ENCODE assay signal across 8 cellular contexts in genomic region chr6:15299430-15300131, GRCh38. TPM values are rescaled to one million over a fixed set of nuclear protein-coding genes. Genes with fewer than 3 reads are reported as not detected.
DNase-seq lines count a peak whose midpoint lies in the region; ATAC-seq, FAIRE-seq and TF ChIP-seq lines count a peak whose summit lies in the region.

No MANE protein-coding gene starts in this region.

- H3K79me2 ChIP-seq in HepG2 (ENCODE audit: insufficient read depth, low read length) = peaks cover 56% of the 10 kb centered on the region

- CTCF ChIA-PET in HepG2 (lab: Yijun Ruan, JAX; ENCODE audit: low intra/inter-chr PET ratio, low total read pairs) = no interaction called here

- no peaks in the 10 kb centered on the region for H3K9me3 ChIP-seq in HepG2 (ENCODE audit: low read length)

- H3K27me3 ChIP-seq in HepG2 (ENCODE audit: control insufficient read depth in 1 of 2, insufficient read depth in 2 of 2, low read length in 2 of 2) = no peaks in the 10 kb centered on the region

- intact Hi-C loops in HepG2 (cut with micrococcal nuclease; ENCODE audit: unreplicated experiment) = no loop called here

- peaks cover 48% of the 10 kb centered on the region for H3K4me1 ChIP-seq in HepG2 (ENCODE audit: insufficient read depth, low read length)

- in situ Hi-C loops in HepG2 (cut with HindIII; ENCODE audit: extremely low pct_ligation_motif_present, low pct_unique_long_range_greater_than_20kb) = no loop called here

- ATAC-seq in GM18498 (IDR thresholded peaks at IDR 0.05; ENCODE audit: unreplicated experiment) (peak; percentile 84), GM21737 (IDR thresholded peaks at IDR 0.05; ENCODE audit: unreplicated experiment) (peak; percentile 76), HepG2 (peak; percentile 62)

- no peak overlapping the region for H3K27ac ChIP-seq in HepG2 (ENCODE audit: extremely low read length, insufficient read depth, low read length)

- no peak overlapping the region for H3K9ac ChIP-seq in HepG2 (ENCODE audit: insufficient read depth, low read depth, low read length)

- H3K27ac Mint-ChIP-seq in osteocyte (ENCODE audit: unreplicated experiment) = no peak overlapping the region

- H3K27me3 Mint-ChIP-seq in osteocyte (ENCODE audit: unreplicated experiment) = no peaks in the 10 kb centered on the region

- no peaks in the 10 kb centered on the region for H3K36me3 Mint-ChIP-seq in osteocyte (ENCODE audit: unreplicated experiment)

- POLR2A ChIA-PET in HepG2 (lab: Yijun Ruan, JAX) = no interaction called here

- TF ChIP-seq CTCF in HepG2 (CRISPR knock-in tag; IDR thresholded peaks at IDR 0.05) = no peak
- TF ChIP-seq CTCF in osteocyte (IDR thresholded peaks at IDR 0.05) = no peak

- FAIRE-seq in HepG2 (lab: Jason Lieb, UNC) = no peak

- WGBS in HepG2 (ENCODE audit: low lambda C conversion rate) = 68% methylated on average over 8 of the region's 8 CpGs

- DNase-seq in HUDEP-2 (lab: John Stamatoyannopoulos, UW; ENCODE audit: unreplicated experiment in 76 of 76) (peak in 74 of 76 experiments; percentile 36 to 95 (median 82)), HepG2 (ENCODE audit: low spot score) (peak; percentile 60), osteocyte (ENCODE audit: extremely low spot score, unreplicated experiment) (no peak), NCI-H1930 (lab: John Stamatoyannopoulos, UW) (no peak), NCI-H1694 treated with DMSO at 0.1 percent for 48 hours (lab: John Stamatoyannopoulos, UW) (no peak)
- DNase-seq in activated CD8-positive, alpha-beta memory T cell treated with anti-CD3 and anti-CD28 coated beads, Interleukin-2, amount 50 U/mL, for 4 hours = peak; percentile 46

- BruUV-seq in HepG2 (replicated peaks; lab: Mats Ljungman, UMichigan) = no TSS peak

- H3K4me3 Mint-ChIP-seq in osteocyte (ENCODE audit: unreplicated experiment) = no peak overlapping the region

- peak overlapping the region; percentile 22 for H3K4me2 ChIP-seq in HepG2 (ENCODE audit: low read depth, low read length)

- no peak for TF ChIP-seq RAD21 in HepG2 (CRISPR knock-in tag; IDR thresholded peaks at IDR 0.05)

- H2AFZ ChIP-seq in HepG2 (ENCODE audit: low read length) = no peak overlapping the region

- 0 out of 2 replicates have a peak, but pooled peaks cover 2% of the 10 kb centered on the region for H4K20me1 ChIP-seq in HepG2 (ENCODE audit: insufficient read depth, low read length)

- no peak for TF ChIP-seq POLR2A in HepG2 (IDR thresholded peaks at IDR 0.05; ENCODE audit: insufficient read depth in 1 of 2, low read depth in 2 of 2, low read length in 2 of 2)

- no peak overlapping the region for H3K4me3 ChIP-seq in HepG2 (replicated peaks in 1 of 3; ENCODE audit: insufficient read depth in 1 of 3, low read depth in 2 of 3, low read length in 3 of 3)

- no peaks in the 10 kb centered on the region for H3K9me3 Mint-ChIP-seq in osteocyte (ENCODE audit: unreplicated experiment)

- no peaks in the 10 kb centered on the region for H3K36me3 ChIP-seq in HepG2 (replicated peaks in 1 of 2; ENCODE audit: control insufficient read depth in 1 of 2, insufficient read depth in 2 of 2, low read length in 2 of 2)

- H3K4me1 Mint-ChIP-seq in osteocyte (ENCODE audit: unreplicated experiment) = peaks cover 48% of the 10 kb centered on the region

- TF ChIP-seq EP300 in HepG2 (IDR thresholded peaks at IDR 0.05; ENCODE audit: low read depth in 2 of 2, low read length in 2 of 2) (no peak), HepG2 (CRISPR knock-in tag; IDR thresholded peaks at IDR 0.05; ENCODE audit: borderline replicate concordance) (no peak)

TF ChIP-seq in HepG2, 621 proteins besides CTCF, POLR2A, EP300 and RAD21 (continues in another document):
- TF ChIP-seq CEBPG (CRISPR knock-in tag; IDR thresholded peaks at IDR 0.05) (peak; percentile 80), NR2F6 (IDR thresholded peaks at IDR 0.05) (no peak), NR2F6 (CRISPR knock-in tag; IDR thresholded peaks at IDR 0.05) (0 out of 2 replicates have a peak, but pooled peaks have one; percentile 28), ADNP (CRISPR knock-in tag; IDR thresholded peaks at IDR 0.05) (no peak), FOSL2 (CRISPR knock-in tag; IDR thresholded peaks at IDR 0.05) (peak; percentile 81), ETV5 (CRISPR knock-in tag; IDR thresholded peaks at IDR 0.05; ENCODE audit: borderline replicate concordance) (peak; percentile 63; the same call in 1 of the 2 replicates), HOMEZ (CRISPR knock-in tag; IDR thresholded peaks at IDR 0.05; ENCODE audit: low read depth) (peak; percentile 56; the same call in 1 of the 2 replicates), FOXK2 (IDR thresholded peaks at IDR 0.05) (no peak), SNRNP70 (IDR thresholded peaks at IDR 0.05; ENCODE audit: low read depth, low read length) (no peak), JUNB (CRISPR knock-in tag; IDR thresholded peaks at IDR 0.05; ENCODE audit: borderline replicate concordance) (peak; percentile 38; the same call in 1 of the 2 replicates), HNF4G (IDR thresholded peaks at IDR 0.05; ENCODE audit: borderline replicate concordance, low read depth, low read length) (peak; percentile 37; the same call in 1 of the 2 replicates), HNF4G (CRISPR knock-in tag; IDR thresholded peaks at IDR 0.05; ENCODE audit: borderline replicate concordance, low read depth) (no peak), HNF4A (CRISPR knock-in tag; IDR thresholded peaks at IDR 0.05) (0 out of 2 replicates have a peak, but pooled peaks have one; percentile 16), ZNF180 (CRISPR knock-in tag; IDR thresholded peaks at IDR 0.05; ENCODE audit: borderline replicate concordance, low read depth) (no peak), ZBTB33 (CRISPR knock-in tag; IDR thresholded peaks at IDR 0.05) (peak; percentile 71; the same call in 1 of the 2 replicates), TEAD3 (CRISPR knock-in tag; optimal IDR thresholded peaks at IDR 0.05; ENCODE audit: borderline replicate concordance) (peak; percentile 25)

RNA-seq across cellular contexts. Expression of gene JARID2, which starts 53.7 kb away (rescaled TPM):
- 10.0 and 10.3 TPM in 2 replicates for total RNA-seq in HepG2 (2016; rRNA removed; fragmentation: Illumina TruSeq; extraction: Trizol)
- 1.0 and 1.4 TPM in 2 replicates for total RNA-seq in HepG2 (2016; cell fraction: cytosol; rRNA removed; fragmentation: Illumina TruSeq; extraction: Trizol; ENCODE audit: low read depth)
- total RNA-seq in HepG2 (2016; cell fraction: insoluble cytoplasmic fraction; rRNA removed; fragmentation: Illumina TruSeq; extraction: Trizol) = 9.6 and 10.6 TPM in 2 replicates
- total RNA-seq in HepG2 (2016; cell fraction: membrane; rRNA removed; fragmentation: Illumina TruSeq; extraction: Trizol) = 2.7 and 2.8 TPM in 2 replicates
- total RNA-seq in HepG2 (2016; cell fraction: nucleus; rRNA removed; fragmentation: Illumina TruSeq; extraction: Trizol) = 10.4 and 13.0 TPM in 2 replicates
- 7.5 TPM in 2 replicates for polyA plus RNA-seq in HepG2 (2011; rRNA removed)
- 5.9 and 6.7 TPM in 2 replicates for polyA plus RNA-seq in HepG2 (2011; cell fraction: cytosol; rRNA removed)
- polyA plus RNA-seq in HepG2 (2011; cell fraction: nucleus; rRNA removed) = 11.8 and 13.9 TPM in 2 replicates
- 7.9 and 9.2 TPM in 2 replicates for polyA plus RNA-seq in HepG2 (2012)
- 0.23 and 0.37 TPM in 2 replicates for polyA plus RNA-seq in HepG2 (2016; cell fraction: cytosol; fragmentation: Illumina TruSeq; extraction: Trizol; ENCODE audit: low read depth)
- polyA plus RNA-seq in HepG2 (2016; cell fraction: insoluble cytoplasmic fraction; fragmentation: Illumina TruSeq; extraction: Trizol; ENCODE audit: low read depth) = 8.5 and 10.1 TPM in 2 replicates
- 1.2 and 1.3 TPM in 2 replicates for polyA plus RNA-seq in HepG2 (2016; cell fraction: membrane; fragmentation: Illumina TruSeq; extraction: Trizol; ENCODE audit: low read depth)
- 13.6 and 14.4 TPM in 2 replicates for polyA plus RNA-seq in HepG2 (2016; cell fraction: nucleus; fragmentation: Illumina TruSeq; extraction: Trizol; ENCODE audit: insufficient read depth, low read depth)
- 8.4 and 12.4 TPM in 2 replicates for polyA minus RNA-seq in HepG2 (2011; rRNA and poly(A)+ RNA removed; ENCODE audit: low replicate concordance)
- 8.4 TPM in 2 replicates for polyA minus RNA-seq in HepG2 (2011; cell fraction: cytosol; rRNA and poly(A)+ RNA removed)
- polyA minus RNA-seq in HepG2 (2011; cell fraction: nucleus; rRNA and poly(A)+ RNA removed) = 20.6 and 22.3 TPM in 2 replicates
- total RNA-seq in osteocyte = 12.2 and 12.5 TPM in 2 replicates

Comparison
In these comparisons a context has a peak if more than half of its experiments do, and no peak if none do; other contexts are left out.
1. DNase-seq: peak in HUDEP-2 (74 of 76), activated CD8-positive, alpha-beta memory T cell treated with anti-CD3 and anti-CD28 coated beads, Interleukin-2, amount 50 U/mL, for 4 hours (single experiment) and HepG2 (single experiment); none in osteocyte (single experiment), NCI-H1930 (0 of 2) and NCI-H1694 treated with DMSO at 0.1 percent for 48 hours (single experiment).
2. Peak in every context shown above with its lines, with median percentiles within 50 percentile points of each other: ATAC-seq.